Comparison of ENCODE assay signal across 26 cellular contexts in the genomic region with DNA sequence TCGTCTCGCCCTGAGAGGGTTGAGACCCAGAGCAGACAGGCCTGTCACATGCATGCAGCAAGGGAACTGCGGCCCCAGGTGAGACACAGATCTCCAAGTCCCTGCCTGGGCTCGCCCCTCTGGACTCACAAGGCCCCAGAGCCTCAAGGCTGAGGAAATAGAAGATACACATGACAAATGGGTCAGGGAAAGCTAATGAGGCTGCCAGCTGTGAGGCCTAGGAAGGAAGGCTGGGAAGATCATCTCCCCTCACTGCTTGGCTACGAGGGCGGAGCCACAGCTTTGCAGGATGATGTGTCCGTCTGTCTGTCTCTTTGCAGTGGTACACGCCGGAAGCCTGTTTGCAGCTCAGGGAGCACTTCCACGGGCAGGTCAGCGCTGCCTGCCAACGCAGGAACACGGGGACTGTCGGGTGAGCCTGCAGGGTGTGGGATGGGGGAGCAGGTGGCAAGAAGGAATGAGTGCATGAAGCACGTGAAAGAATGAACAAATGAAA. TPM values are rescaled to one million over a fixed set of nuclear protein-coding genes. Genes with fewer than 3 reads are reported as not detected.
DNase-seq lines count a peak whose midpoint lies in the region; ATAC-seq and TF ChIP-seq lines count a peak whose summit lies in the region.
"Had no signal": no experiment of that assay in that cellular context is flagged by ENCODE, and none has a peak within 500 bp of the region (broad histone marks: within the 10 kb centered on the region; RNA-seq: fewer than 3 reads in every experiment).

No MANE protein-coding gene starts in this region.

- no peaks in the 10 kb centered on the region for H3K79me2 ChIP-seq in trophoblast cell (ENCODE audit: control insufficient read depth, insufficient read depth, low read length, poor library complexity)

- H3K27ac ChIP-seq in trophoblast cell (ENCODE audit: low read depth, low read length) (no peak overlapping the region), ascending aorta (no peak overlapping the region), testis (no peak overlapping the region)
- H3K27ac ChIP-seq: BLaER1 treated with 17β-estradiol and CSF1 and Interleukin-3, amounts not matched to agents 10 nM and 100 nM; dorsolateral prefrontal cortex; epithelial cell of prostate; Peyer's patch; prostate gland; skin epidermis had no signal

- peak overlapping the region; percentile 33 for H3K14ac ChIP-seq in trophoblast cell (ENCODE audit: low read length)

- no peak for TF ChIP-seq CTCF in ascending aorta (IDR thresholded peaks at IDR 0.05)
- no peak for TF ChIP-seq CTCF in testis (IDR thresholded peaks at IDR 0.05)

- H2AFZ ChIP-seq in trophoblast cell (ENCODE audit: insufficient read depth, low read length, poor library complexity): no peak overlapping the region

- intact Hi-C loops in ascending aorta (cut with DNase I) (no loop called here), testis (cut with DNase I; ENCODE audit: low total_unique reads) (no loop called here)

- H4K91ac ChIP-seq in trophoblast cell (ENCODE audit: low read depth, low read length): no peak overlapping the region

- no peak overlapping the region for H4K12ac ChIP-seq in trophoblast cell (ENCODE audit: low read depth, low read length)

- H3K9me3 Mint-ChIP-seq in effector memory CD8-positive, alpha-beta T cell: no peaks in the 10 kb centered on the region
- H3K9me3 Mint-ChIP-seq in immature natural killer cell: no peaks in the 10 kb centered on the region
- H3K9me3 Mint-ChIP-seq: activated T-cell treated with anti-CD3 and anti-CD28 coated beads, Interleukin-2, amount 50 U/mL, for 4 hours had no signal

- no peak for TF ChIP-seq POLR2A in testis (IDR thresholded peaks at IDR 0.05)

- H3K4me1 Mint-ChIP-seq in effector memory CD8-positive, alpha-beta T cell (ENCODE audit: low read depth in 2 of 2): peaks cover 10 to 32% of the 10 kb centered on the region in 2 donors
- H3K4me1 Mint-ChIP-seq in immature natural killer cell: peaks cover 22 to 31% of the 10 kb centered on the region in 2 donors

- no peak overlapping the region for H3K9ac ChIP-seq in trophoblast cell (ENCODE audit: low read length)
- H3K9ac ChIP-seq: BLaER1 treated with 17β-estradiol and CSF1 and Interleukin-3, amounts not matched to agents 10 nM and 100 nM had no signal

- H3K9me3 ChIP-seq in trophoblast cell (ENCODE audit: insufficient read depth, low read depth, low read length) (peaks cover 2% of the 10 kb centered on the region), ascending aorta (no peaks in the 10 kb centered on the region), testis (no peaks in the 10 kb centered on the region)
- H3K9me3 ChIP-seq: BLaER1 treated with 17β-estradiol and CSF1 and Interleukin-3, amounts not matched to agents 10 nM and 100 nM; Peyer's patch; prostate gland had no signal

- peak overlapping the region; percentile 9 to 88 for H3K27ac Mint-ChIP-seq in effector memory CD8-positive, alpha-beta T cell
- peak overlapping the region in 2 of 6 donors; percentile 30 to 77 for H3K27ac Mint-ChIP-seq in immature natural killer cell

- H4K8ac ChIP-seq in trophoblast cell (ENCODE audit: low read depth, low read length): no peak overlapping the region

- H3K23ac ChIP-seq in trophoblast cell (ENCODE audit: low read length): peak overlapping the region; percentile 52

- no CpG with 5 or more reads among the region's 15 CpGs for WGBS in trophoblast cell (ENCODE audit: extremely low coverage, insufficient coverage, insufficient read length)
- WGBS in testis, 2 donors: 92 to 94% methylated on average over 13 to 15 of the region's 15 CpGs

- no peak for ATAC-seq in effector memory CD8-positive, alpha-beta T cell (replicated peaks)
- ATAC-seq: activated T-cell treated with anti-CD3 and anti-CD28 coated beads, Interleukin-2, amount 50 U/mL, for 4 hours; left cardiac atrium had no signal

- H3K18ac ChIP-seq in trophoblast cell (ENCODE audit: low read length): no peak overlapping the region

- H3K36me3 Mint-ChIP-seq in effector memory CD8-positive, alpha-beta T cell (ENCODE audit: insufficient read depth): peaks cover 18% of the 10 kb centered on the region
- H3K36me3 Mint-ChIP-seq in immature natural killer cell: peaks cover 0 to 4% (median 3%) of the 10 kb centered on the region in 3 donors

- no peak overlapping the region for H2AK5ac ChIP-seq in trophoblast cell (ENCODE audit: low read length)

- no peak overlapping the region for H3K4ac ChIP-seq in trophoblast cell (ENCODE audit: low read depth, low read length)

- H3K4me3 Mint-ChIP-seq in effector memory CD8-positive, alpha-beta T cell: no peak overlapping the region
- H3K4me3 Mint-ChIP-seq in immature natural killer cell: no peak overlapping the region
- H3K4me3 Mint-ChIP-seq: activated T-cell treated with anti-CD3 and anti-CD28 coated beads, Interleukin-2, amount 50 U/mL, for 4 hours had no signal

- no peak overlapping the region for H2BK12ac ChIP-seq in trophoblast cell (ENCODE audit: low read length)

- DNase-seq in DMS79 (lab: John Stamatoyannopoulos, UW) (peak; percentile 53), NCI-H69 (lab: John Stamatoyannopoulos, UW) (peak; percentile 33), trophoblast cell (no peak), ascending aorta (ENCODE audit: low spot score in 2 of 2) (no peak), immature natural killer cell (no peak), testis (no peak)
- no peak for DNase-seq in effector memory CD8-positive, alpha-beta T cell
- DNase-seq: activated CD4-positive, alpha-beta T cell treated with anti-CD3 and anti-CD28 coated beads for 1 hour; activated naive CD4-positive, alpha-beta T cell treated with Interleukin-2 at 50 U/mL for 16 hours; activated T-cell treated with anti-CD3 and anti-CD28 coated beads, Interleukin-2, amount 50 U/mL, for 4 hours; amygdala; central memory CD4-positive, alpha-beta T cell; dorsolateral prefrontal cortex; left cardiac atrium; NCI-H1092 treated with DMSO at 0.1 percent for 48 hours; NCI-H1930; NCI-H446; Peyer's patch; stimulated activated CD4-positive, alpha-beta T cell treated with anti-CD3 and anti-CD28 coated beads, Interleukin-1b, Interleukin-23, amount 100 ng/mL, for 48 hours had no signal

- H3K27me3 ChIP-seq in trophoblast cell (ENCODE audit: insufficient read depth, low read length): no peaks in the 10 kb centered on the region
- no peaks in the 10 kb centered on the region for H3K27me3 ChIP-seq in ascending aorta
- H3K27me3 ChIP-seq in testis: no peaks in the 10 kb centered on the region
- H3K27me3 ChIP-seq: BLaER1 treated with 17β-estradiol and CSF1 and Interleukin-3, amounts not matched to agents 10 nM and 100 nM; dorsolateral prefrontal cortex; Peyer's patch had no signal

- H3K79me1 ChIP-seq in trophoblast cell (ENCODE audit: low read length): peaks cover 4% of the 10 kb centered on the region

- H3K36me3 ChIP-seq in trophoblast cell (ENCODE audit: control insufficient read depth in 1 of 2, insufficient read depth in 2 of 2, low read length in 2 of 2): no peaks in the 10 kb centered on the region
- H3K36me3 ChIP-seq in ascending aorta: peaks cover 0 to 11% of the 10 kb centered on the region in 2 donors
- H3K36me3 ChIP-seq in testis (ENCODE audit: low read depth, missing control alignments): no peaks in the 10 kb centered on the region
- H3K36me3 ChIP-seq: BLaER1 treated with 17β-estradiol and CSF1 and Interleukin-3, amounts not matched to agents 10 nM and 100 nM; Peyer's patch; prostate gland had no signal

- H2BK120ac ChIP-seq in trophoblast cell (ENCODE audit: insufficient read depth, low read length, poor library complexity): no peak overlapping the region

- H3K4me1 ChIP-seq in trophoblast cell (ENCODE audit: control insufficient read depth in 1 of 2, insufficient read depth in 2 of 2, low read length in 2 of 2) (peaks cover 13 to 21% of the 10 kb centered on the region in 2 experiments), ascending aorta (peaks cover 0 to 12% of the 10 kb centered on the region in 2 donors), testis (peaks cover 9% of the 10 kb centered on the region)

- H2BK5ac ChIP-seq in trophoblast cell (ENCODE audit: low read depth, low read length, poor library complexity): no peak overlapping the region

- no peak overlapping the region for H3K4me2 ChIP-seq in trophoblast cell (ENCODE audit: low read length)

- H3K4me3 ChIP-seq in trophoblast cell (ENCODE audit: low read depth, low read length) (peak overlapping the region; percentile 30), ascending aorta (no peak overlapping the region), testis (no peak overlapping the region)
- H3K4me3 ChIP-seq: BLaER1 treated with 17β-estradiol and CSF1 and Interleukin-3, amounts not matched to agents 10 nM and 100 nM; dorsolateral prefrontal cortex; Peyer's patch; prostate gland; skin epidermis had no signal

- no peaks in the 10 kb centered on the region for H3K27me3 Mint-ChIP-seq in effector memory CD8-positive, alpha-beta T cell
- peaks cover 6 to 19% (median 14%) of the 10 kb centered on the region in 3 donors for H3K27me3 Mint-ChIP-seq in immature natural killer cell (ENCODE audit: low read depth in 3 of 3)

RNA-seq across cellular contexts. Expression of a gene that starts 4.5 kb away (rescaled TPM):
- polyA plus RNA-seq in trophoblast cell (2013): 0.92 and 1.1 TPM in 2 replicates
- total RNA-seq in ascending aorta: 1.8 TPM
- polyA plus RNA-seq in immature natural killer cell: 1 to 10 TPM in 2 of 3 donors, not detected in 1; 1.8 to 3.7 TPM
- total RNA-seq in testis: 1 to 10 TPM; 7.4 to 7.5 TPM
- 11.1 TPM for polyA plus RNA-seq in testis (ENCODE audit: insufficient read depth, low read depth, low replicate concordance)

RNA-seq across cellular contexts. Expression of a gene that starts 8.0 kb away (rescaled TPM):
- 0.07 and 0.16 TPM in 2 replicates for polyA plus RNA-seq in trophoblast cell (2013)
- not detected for total RNA-seq in ascending aorta
- polyA plus RNA-seq in immature natural killer cell: under 1 TPM in 2 of 3 donors, not detected in 1; 0.26 to 0.66 TPM
- total RNA-seq in testis: 10 to 100 TPM; 12.1 to 22.8 TPM
- 45.4 TPM for polyA plus RNA-seq in testis (ENCODE audit: insufficient read depth, low read depth, low replicate concordance)
- total RNA-seq: activated CD8-positive, alpha-beta memory T cell treated with anti-CD3 and anti-CD28 coated beads for 36 hours; activated T-cell treated with anti-CD3 and anti-CD28 coated beads, Interleukin-2, amount 50 U/mL, for 4 hours; Daoy; left cardiac atrium; Peyer's patch; subcutaneous adipose tissue had no signal

RNA-seq across cellular contexts. Expression of a gene that starts 30.5 kb away (rescaled TPM):
- 49.8 and 53.0 TPM in 2 replicates for polyA plus RNA-seq in trophoblast cell (2013)
- total RNA-seq in ascending aorta (216 TPM), testis (100 to 1,000 TPM; 105 to 108 TPM)
- polyA plus RNA-seq in immature natural killer cell (10 to 100 TPM in 1 of 3 donors, 1 to 10 TPM in 2; 4.1 to 12.5 (median 5.6) TPM), testis (ENCODE audit: insufficient read depth, low read depth, low replicate concordance) (52.5 TPM)

Comparison
In these comparisons a context has a peak if more than half of its experiments do, and no peak if none do; other contexts are left out.
1. DNase-seq: peak in DMS79 (single experiment) and NCI-H69 (single experiment); none in effector memory CD8-positive, alpha-beta T cell (0 of 3), trophoblast cell (0 of 2), ascending aorta (0 of 2), immature natural killer cell (0 of 3) and testis (single experiment).
2. RNA of a gene that starts 8.0 kb away (total RNA-seq): 12.1 to 22.8 TPM in testis; not detected in ascending aorta (single experiment); every median in the first group is over 10 times any median in the second.